8 cellular contexts compared by ENCODE assay signal in genomic region chr3:64188810-64189560, GRCh38. TPM values are rescaled to one million over a fixed set of nuclear protein-coding genes. Genes with fewer than 3 reads are reported as not detected.
A peak's percentile ranks its signal among the peaks of the same experiment; 100 is the strongest.
DNase-seq lines count a peak whose midpoint lies in the region; FAIRE-seq and TF ChIP-seq lines count a peak whose summit lies in the region.

No MANE protein-coding gene starts in this region.

- no peak for TF ChIP-seq EP300 in stomach (IDR thresholded peaks at IDR 0.05)

- H3K9ac ChIP-seq in keratinocyte (ENCODE audit: control insufficient read depth, extremely low read depth, insufficient read depth, low read length), result peak overlapping the region; percentile 36

- no peaks in the 10 kb centered on the region for H4K20me1 ChIP-seq in keratinocyte (ENCODE audit: control insufficient read depth, extremely low read depth, insufficient read depth, low read length)

- H3K27ac ChIP-seq in brain microvascular endothelial cell (peak overlapping the region; percentile 99), keratinocyte (ENCODE audit: control insufficient read depth, insufficient read depth, low read length) (peak overlapping the region; percentile 82), stomach (peak overlapping the region; percentile 26 to 74 (median 57))

- no peaks in the 10 kb centered on the region for H3K79me2 ChIP-seq in keratinocyte (ENCODE audit: control insufficient read depth, insufficient read depth, low read length)

- no peak for TF ChIP-seq POLR2A in stomach (IDR thresholded peaks at IDR 0.05)

- no peak overlapping the region for H2AFZ ChIP-seq in keratinocyte (ENCODE audit: control insufficient read depth, low read length)

- DNase-seq in HT-29 (ENCODE audit: low spot score) (peak; percentile 63), brain microvascular endothelial cell (peak; percentile 93), keratinocyte (ENCODE audit: low read depth, low spot score) (no peak), stomach (no peak), D721Med (ENCODE audit: insufficient read length, low spot score) (no peak)
- DNase-seq in activated effector memory CD4-positive, alpha-beta T cell treated with anti-CD3 and anti-CD28 coated beads, Interleukin-2, amount 50 U/mL, for 16 hours, result no peak
- no peak for DNase-seq in stimulated activated CD8-positive, alpha-beta memory T cell treated with anti-CD3 and anti-CD28 coated beads, Interleukin-4, amount 100 ng/mL, for 48 hours
- no peak for DNase-seq in activated CD4-positive, alpha-beta T cell treated with anti-CD3 and anti-CD28 coated beads for 48 hours

- peak overlapping the region; percentile 85 for H3K4me2 ChIP-seq in keratinocyte (ENCODE audit: control insufficient read depth, extremely low read depth, insufficient read depth, low read depth, low read length)

- intact Hi-C loops in stomach (cut with DNase I; ENCODE audit: low total_unique reads), result no loop called here

- no peak for TF ChIP-seq CTCF in brain microvascular endothelial cell (IDR thresholded peaks at IDR 0.05; ENCODE audit: low read depth, low read length, missing control alignments)
- TF ChIP-seq CTCF in keratinocyte (optimal IDR thresholded peaks at IDR 0.05 in 1 of 3, IDR thresholded peaks at IDR 0.05 in 1 of 3, conservative IDR thresholded peaks at IDR 0.05 in 1 of 3; ENCODE audit: extremely low read depth in 1 of 3, insufficient read depth in 2 of 3, low read length in 3 of 3), result no peak
- TF ChIP-seq CTCF in stomach (IDR thresholded peaks at IDR 0.05), result no peak
- TF ChIP-seq CTCF in D721Med (IDR thresholded peaks at IDR 0.05; ENCODE audit: insufficient read depth, missing control alignments), result no peak

- in situ Hi-C loops in brain microvascular endothelial cell (cut with HindIII; ENCODE audit: low pct_ligation_motif_present, low sequenced_read_pairs), result no loop called here

- dilution Hi-C loops in keratinocyte (cut with MboI; ENCODE audit: extremely low pct_ligation_motif_present, low sequenced_read_pairs), result no loop called here

- H3K4me1 ChIP-seq in keratinocyte (ENCODE audit: control insufficient read depth, extremely low read depth, insufficient read depth, low read length) (peaks cover 74% of the 10 kb centered on the region), stomach (peaks cover 23 to 59% (median 32%) of the 10 kb centered on the region in 4 donors)

- WGBS in stomach, 5 donors, result 36 to 40% (median 39%) methylated on average over 7 of the region's 7 CpGs

- FAIRE-seq in keratinocyte (lab: Jason Lieb, UNC) (peak; percentile 97), D721Med (lab: Jason Lieb, UNC) (no peak)

- H3K4me3 ChIP-seq in brain microvascular endothelial cell (ENCODE audit: low read depth, low read length) (no peak overlapping the region), keratinocyte (ENCODE audit: control insufficient read depth in 2 of 3, extremely low read depth in 1 of 3, insufficient read depth in 2 of 3, low read depth in 1 of 3, low read length in 3 of 3) (no peak overlapping the region), stomach (no peak overlapping the region)

- H3K36me3 ChIP-seq in brain microvascular endothelial cell (replicated peaks), result no peaks in the 10 kb centered on the region
- H3K36me3 ChIP-seq in keratinocyte (ENCODE audit: control insufficient read depth in 2 of 2, extremely low read depth in 1 of 2, insufficient read depth in 2 of 2, low read length in 2 of 2), result no peaks in the 10 kb centered on the region
- H3K36me3 ChIP-seq in stomach, result peaks cover 0 to 6% (median 0%) of the 10 kb centered on the region in 4 donors

- H3K27me3 ChIP-seq in brain microvascular endothelial cell (replicated peaks) (no peaks in the 10 kb centered on the region), keratinocyte (ENCODE audit: control insufficient read depth, extremely low read depth, insufficient read depth, low read length) (no peaks in the 10 kb centered on the region), stomach (no peaks in the 10 kb centered on the region)

- H3K9me3 ChIP-seq in keratinocyte (ENCODE audit: control insufficient read depth, low read depth, low read length), result no peaks in the 10 kb centered on the region
- no peaks in the 10 kb centered on the region for H3K9me3 ChIP-seq in stomach

- no peaks in the 10 kb centered on the region for H3K9me1 ChIP-seq in keratinocyte (ENCODE audit: control insufficient read depth, extremely low read depth, insufficient read depth, low read length)

RNA-seq across cellular contexts. Expression of gene PRICKLE2, which starts 36.3 kb away (rescaled TPM):
- under 0.01 and 0.34 TPM in 2 replicates for total RNA-seq in HT-29 (2014; rRNA removed; shearing (Covaris generic))
- polyA plus RNA-seq in keratinocyte (7.0 to 8.6 TPM (median 7.8 TPM) in 3 replicates), stomach (1 to 10 TPM; 3.7 to 4.0 (median 3.8) TPM)
- polyA plus RNA-seq in keratinocyte (2011; ENCODE audit: low read depth), result 2.0 TPM
- 3.8 and 5.4 TPM in 2 replicates for polyA plus RNA-seq in keratinocyte (2011; cell fraction: cytosol; rRNA removed)
- polyA plus RNA-seq in keratinocyte (2011; cell fraction: nucleus; rRNA removed), result 22.1 TPM in 2 replicates
- polyA plus RNA-seq in keratinocyte (2012; ENCODE audit: low replicate concordance), result 3.3 and 6.6 TPM in 2 replicates
- polyA minus RNA-seq in keratinocyte, result 28.6 to 39.7 TPM (median 30.5 TPM) in 3 replicates
- 16.1 TPM for polyA minus RNA-seq in keratinocyte (2011; cell fraction: cytosol; rRNA and poly(A)+ RNA removed)
- 35.8 and 69.4 TPM in 2 replicates for polyA minus RNA-seq in keratinocyte (2011; cell fraction: nucleus; rRNA and poly(A)+ RNA removed)
- total RNA-seq in stomach, result 10 to 100 TPM; 10.7 to 59.1 (median 42.5) TPM

Comparison
In these comparisons a context has a peak if more than half of its experiments do, and no peak if none do; other contexts are left out.
1. DNase-seq: peak in HT-29 (single experiment) and brain microvascular endothelial cell (single experiment); none in keratinocyte (single experiment), stomach (single experiment), activated effector memory CD4-positive, alpha-beta T cell treated with anti-CD3 and anti-CD28 coated beads, Interleukin-2, amount 50 U/mL, for 16 hours (single experiment), D721Med (single experiment), stimulated activated CD8-positive, alpha-beta memory T cell treated with anti-CD3 and anti-CD28 coated beads, Interleukin-4, amount 100 ng/mL, for 48 hours (single experiment) and activated CD4-positive, alpha-beta T cell treated with anti-CD3 and anti-CD28 coated beads for 48 hours (single experiment).
2. Peak in every context shown above with its lines, with median percentiles within 50 percentile points of each other: H3K27ac ChIP-seq.